Comparison of ENCODE assay signal across 8 cellular contexts in genomic region chr14:35366048-35366428, GRCh38. TPM values are rescaled to one million over a fixed set of nuclear protein-coding genes. Genes with fewer than 3 reads are reported as not detected.
DNase-seq lines count a peak whose midpoint lies in the region; TF ChIP-seq lines count a peak whose summit lies in the region.

No MANE protein-coding gene starts in this region.

- H3K4me1 Mint-ChIP-seq in osteocyte (ENCODE audit: unreplicated experiment) = peaks cover 66% of the 10 kb centered on the region

- H3K4me2 ChIP-seq in BLaER1 = peak overlapping the region; percentile 86

- peaks cover 2% of the 10 kb centered on the region for H3K9me3 Mint-ChIP-seq in osteocyte (ENCODE audit: unreplicated experiment)

- no peaks in the 10 kb centered on the region for H3K27me3 Mint-ChIP-seq in osteocyte (ENCODE audit: unreplicated experiment)

- no peak for TF ChIP-seq POLR2A in Peyer's patch (IDR thresholded peaks at IDR 0.05)

- peak overlapping the region; percentile 77 for H3K27ac Mint-ChIP-seq in osteocyte (ENCODE audit: unreplicated experiment)

- no peaks in the 10 kb centered on the region for H3K36me3 Mint-ChIP-seq in osteocyte (ENCODE audit: unreplicated experiment)

- H3K4me3 ChIP-seq in BLaER1 = no peak overlapping the region
- H3K4me3 ChIP-seq in Peyer's patch = no peak overlapping the region

- no peaks in the 10 kb centered on the region for H4K20me1 ChIP-seq in BLaER1

- no peak overlapping the region; the same call in 1 of the 2 replicates for H3K9ac ChIP-seq in BLaER1

- DNase-seq in Peyer's patch (no peak), epithelial cell of prostate (ENCODE audit: low read depth, low spot score) (no peak), osteocyte (ENCODE audit: extremely low spot score, unreplicated experiment) (no peak), NCI-H748 treated with DMSO at 0.1 percent for 48 hours (lab: John Stamatoyannopoulos, UW) (no peak), HuH-7 (ENCODE audit: low spot score) (no peak), mesenteric fat pad (ENCODE audit: low spot score) (no peak)
- no peak for DNase-seq in effector CD8-positive, alpha-beta T cell (lab: John Stamatoyannopoulos, UW)

- no peak overlapping the region for H3K4me3 Mint-ChIP-seq in osteocyte (ENCODE audit: unreplicated experiment)

- TF ChIP-seq CTCF in Peyer's patch (IDR thresholded peaks at IDR 0.05) = no peak
- TF ChIP-seq CTCF in osteocyte (IDR thresholded peaks at IDR 0.05) = no peak

- peaks cover 56% of the 10 kb centered on the region for H3K4me1 ChIP-seq in BLaER1
- peaks cover 0 to 25% (median 0%) of the 10 kb centered on the region in 4 donors for H3K4me1 ChIP-seq in Peyer's patch

- no peaks in the 10 kb centered on the region for H3K36me3 ChIP-seq in BLaER1
- H3K36me3 ChIP-seq in Peyer's patch = no peaks in the 10 kb centered on the region

- H3K27me3 ChIP-seq in BLaER1 (no peaks in the 10 kb centered on the region), Peyer's patch (no peaks in the 10 kb centered on the region)

- H3K27ac ChIP-seq in BLaER1 (peak overlapping the region; percentile 94), Peyer's patch (peak overlapping the region in 3 of 4 donors; percentile 35 to 78 (median 78)), epithelial cell of prostate (peak overlapping the region; percentile 72)

- peaks cover 4% of the 10 kb centered on the region for H3K9me3 ChIP-seq in BLaER1
- H3K9me3 ChIP-seq in Peyer's patch = peaks cover 0 to 2% (median 0%) of the 10 kb centered on the region in 4 donors

RNA-seq across cellular contexts. Expression of gene NFKBIA, which starts 38.5 kb away (rescaled TPM):
- total RNA-seq in Peyer's patch = 100 to 1,000 TPM; 210 to 873 (median 358) TPM
- total RNA-seq in osteocyte = 57.2 and 58.9 TPM in 2 replicates
- total RNA-seq in mesenteric fat pad = 418 TPM
